Comparison of ENCODE assay signal across 11 cellular contexts in the genomic region with DNA sequence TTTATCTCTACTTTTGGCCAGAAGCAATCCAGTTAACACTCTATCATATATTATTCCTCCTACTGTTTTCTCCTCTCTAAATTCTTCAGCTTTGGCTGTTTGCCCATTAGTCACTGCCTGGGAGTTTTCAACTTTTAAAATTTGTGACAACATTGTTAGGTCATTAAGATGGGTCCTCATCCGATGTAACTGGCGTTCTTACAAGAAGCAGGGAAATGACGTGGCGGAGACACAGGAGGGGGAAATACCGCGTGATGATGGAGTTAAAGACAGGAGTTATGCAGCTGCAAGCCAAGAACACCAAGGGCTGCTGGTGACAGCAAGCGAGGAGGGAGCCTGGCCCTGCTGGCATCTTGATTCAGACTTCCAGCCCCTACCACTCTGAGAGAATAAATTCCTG. TPM values are rescaled to one million over a fixed set of nuclear protein-coding genes. Genes with fewer than 3 reads are reported as not detected.
DNase-seq lines count a peak whose midpoint lies in the region; ATAC-seq and TF ChIP-seq lines count a peak whose summit lies in the region.
"Had no signal": no experiment of that assay in that cellular context is flagged by ENCODE, and none has a peak within 500 bp of the region (broad histone marks: within the 10 kb centered on the region; RNA-seq: fewer than 3 reads in every experiment).

No MANE protein-coding gene starts in this region.

- H3K27me3 ChIP-seq in GM23338 (ENCODE audit: insufficient read depth) (no peaks in the 10 kb centered on the region; the same call in 1 of the 2 replicates), MG63 (no peaks in the 10 kb centered on the region)

- peak; percentile 12 for DNase-seq in activated naive CD4-positive, alpha-beta T cell treated with anti-CD3 and anti-CD28 coated beads for 36 hours
- DNase-seq in activated naive CD4-positive, alpha-beta T cell (lab: John Stamatoyannopoulos, UW), result no peak
- DNase-seq in HFFc6 (peak; percentile 32), naive B cell (no peak), chondrocyte (ENCODE audit: low spot score) (no peak), GM23338 (ENCODE audit: low spot score) (no peak), MG63 (no peak)
- DNase-seq: effector memory CD8-positive, alpha-beta T cell had no signal

- no peak overlapping the region for H3K4me2 ChIP-seq in GM23338

- H3F3A ChIP-seq in GM23338 (replicated peaks; ENCODE audit: low read depth), result no peaks in the 10 kb centered on the region

- peak overlapping the region; percentile 32 for H3K27ac Mint-ChIP-seq in activated naive CD4-positive, alpha-beta T cell treated with anti-CD3 and anti-CD28 coated beads for 36 hours
- H3K27ac Mint-ChIP-seq in HFFc6 (no peak overlapping the region), IgD-negative memory B cell (peak overlapping the region; percentile 77 to 94 (median 78)), naive B cell (peak overlapping the region; percentile 34 to 98 (median 90)), chondrocyte (ENCODE audit: unreplicated experiment) (no peak overlapping the region), GM23338 (no peak overlapping the region)
- H3K27ac Mint-ChIP-seq: effector memory CD8-positive, alpha-beta T cell had no signal

- no peaks in the 10 kb centered on the region for H3K9me3 ChIP-seq in MG63

- H4K20me1 ChIP-seq in GM23338 (replicated peaks; ENCODE audit: insufficient read depth), result no peaks in the 10 kb centered on the region

- H2AFZ ChIP-seq in GM23338, result no peak overlapping the region

- H3K9me2 ChIP-seq in GM23338 (ENCODE audit: insufficient read depth), result 0 out of 2 replicates have a peak, but pooled peaks cover 4% of the 10 kb centered on the region

- H3K36me3 Mint-ChIP-seq in activated naive CD4-positive, alpha-beta T cell treated with anti-CD3 and anti-CD28 coated beads for 36 hours (ENCODE audit: low read depth), result no peaks in the 10 kb centered on the region
- no peaks in the 10 kb centered on the region for H3K36me3 Mint-ChIP-seq in HFFc6 (ENCODE audit: low read depth)
- H3K36me3 Mint-ChIP-seq in IgD-negative memory B cell, result no peaks in the 10 kb centered on the region
- no peaks in the 10 kb centered on the region for H3K36me3 Mint-ChIP-seq in naive B cell
- no peaks in the 10 kb centered on the region for H3K36me3 Mint-ChIP-seq in chondrocyte (ENCODE audit: low read depth)
- peaks cover 2% of the 10 kb centered on the region; the same call in 1 of the 3 replicates for H3K36me3 Mint-ChIP-seq in GM23338 (ENCODE audit: low read depth)

- no peak for TF ChIP-seq CTCF in HFFc6 (IDR thresholded peaks at IDR 0.05)
- no peak for TF ChIP-seq CTCF in chondrocyte (IDR thresholded peaks at IDR 0.05)
- TF ChIP-seq CTCF in GM23338 (conservative IDR thresholded peaks at IDR 0.05; ENCODE audit: low read depth in 2 of 2), result no peak

- CTCF ChIA-PET in activated naive CD4-positive, alpha-beta T cell treated with anti-CD3 and anti-CD28 coated beads for 36 hours (lab: Charles Lee), result no interaction called here

- peaks cover 12% of the 10 kb centered on the region for H3K4me1 Mint-ChIP-seq in activated naive CD4-positive, alpha-beta T cell treated with anti-CD3 and anti-CD28 coated beads for 36 hours (ENCODE audit: low read depth)
- H3K4me1 Mint-ChIP-seq in HFFc6 (ENCODE audit: low read depth), result peaks cover 15% of the 10 kb centered on the region
- peaks cover 14 to 24% (median 16%) of the 10 kb centered on the region in 3 donors for H3K4me1 Mint-ChIP-seq in IgD-negative memory B cell
- H3K4me1 Mint-ChIP-seq in naive B cell, result peaks cover 13 to 31% (median 26%) of the 10 kb centered on the region in 3 donors
- peaks cover 3% of the 10 kb centered on the region for H3K4me1 Mint-ChIP-seq in chondrocyte (ENCODE audit: low read depth)
- peaks cover 2% of the 10 kb centered on the region; the same call in 1 of the 3 replicates for H3K4me1 Mint-ChIP-seq in GM23338

- no peaks in the 10 kb centered on the region for H3K9me3 Mint-ChIP-seq in activated naive CD4-positive, alpha-beta T cell treated with anti-CD3 and anti-CD28 coated beads for 36 hours
- H3K9me3 Mint-ChIP-seq in HFFc6, result no peaks in the 10 kb centered on the region
- peaks cover 0 to 4% (median 0%) of the 10 kb centered on the region in 3 donors for H3K9me3 Mint-ChIP-seq in IgD-negative memory B cell
- H3K9me3 Mint-ChIP-seq in naive B cell, result no peaks in the 10 kb centered on the region
- H3K9me3 Mint-ChIP-seq in chondrocyte (ENCODE audit: low read depth), result no peaks in the 10 kb centered on the region
- H3K9me3 Mint-ChIP-seq in GM23338, result peaks cover 41% of the 10 kb centered on the region
- H3K9me3 Mint-ChIP-seq: effector memory CD8-positive, alpha-beta T cell had no signal

- no peak overlapping the region for H3K4me3 Mint-ChIP-seq in activated naive CD4-positive, alpha-beta T cell treated with anti-CD3 and anti-CD28 coated beads for 36 hours
- H3K4me3 Mint-ChIP-seq in HFFc6 (no peak overlapping the region; the same call in 1 of the 2 replicates), IgD-negative memory B cell (peak overlapping the region; percentile 60 to 87 (median 76)), naive B cell (peak overlapping the region in 6 of 8 donors; percentile 51 to 76 (median 72)), chondrocyte (ENCODE audit: unreplicated experiment) (no peak overlapping the region), GM23338 (no peak overlapping the region)
- H3K4me3 Mint-ChIP-seq: effector memory CD8-positive, alpha-beta T cell had no signal

- peaks cover 3% of the 10 kb centered on the region for H3K27me3 Mint-ChIP-seq in activated naive CD4-positive, alpha-beta T cell treated with anti-CD3 and anti-CD28 coated beads for 36 hours (ENCODE audit: low read depth)
- H3K27me3 Mint-ChIP-seq in HFFc6 (ENCODE audit: insufficient read depth), result peaks cover 3% of the 10 kb centered on the region
- peaks cover 2% of the 10 kb centered on the region for H3K27me3 Mint-ChIP-seq in IgD-negative memory B cell
- H3K27me3 Mint-ChIP-seq in naive B cell, result peaks cover 0 to 6% (median 0%) of the 10 kb centered on the region in 3 donors
- H3K27me3 Mint-ChIP-seq in chondrocyte (ENCODE audit: low read depth), result peaks cover 16% of the 10 kb centered on the region
- no peaks in the 10 kb centered on the region for H3K27me3 Mint-ChIP-seq in GM23338 (ENCODE audit: insufficient read depth, low read depth, poor library complexity)

- H3K4me3 ChIP-seq in GM23338, result no peak overlapping the region
- H3K4me3 ChIP-seq in MG63, result no peak overlapping the region

- H3K27ac ChIP-seq in GM23338 (ENCODE audit: low read depth), result no peak overlapping the region

- intact Hi-C loops in activated naive CD4-positive, alpha-beta T cell treated with anti-CD3 and anti-CD28 coated beads for 36 hours (cut with micrococcal nuclease), result loop anchor here (5.0 kb wide), 2 partner anchors 64 to 374 kb away; no protein-coding TSS in a partner anchor

- H3K36me3 ChIP-seq in GM23338 (ENCODE audit: insufficient read depth) (no peaks in the 10 kb centered on the region), MG63 (no peaks in the 10 kb centered on the region)

- no peaks in the 10 kb centered on the region for H3K4me1 ChIP-seq in GM23338 (ENCODE audit: insufficient read depth)

- ATAC-seq in naive B cell (ENCODE audit: low read depth in 2 of 2), result peak; percentile 9 to 15
- ATAC-seq in GM23338, result no peak
- ATAC-seq: effector memory CD8-positive, alpha-beta T cell had no signal

- no peaks in the 10 kb centered on the region for H3K79me2 ChIP-seq in GM23338 (replicated peaks; ENCODE audit: insufficient read depth)

TF ChIP-seq in GM23338, 12 proteins besides CTCF, POLR2A, EP300 and RAD21 (continues in another document):
- TF ChIP-seq JUNB (IDR thresholded peaks at IDR 0.05; ENCODE audit: unreplicated experiment) (no peak), EZH2phosphoT487 (IDR thresholded peaks at IDR 0.05; ENCODE audit: unreplicated experiment) (no peak), ZNF114 (CRISPR knock-in tag; IDR thresholded peaks at IDR 0.05) (no peak), NANOG (IDR thresholded peaks at IDR 0.05; ENCODE audit: borderline replicate concordance) (no peak), EZH2 (IDR thresholded peaks at IDR 0.05; ENCODE audit: low read depth, unreplicated experiment) (no peak)

RNA-seq across cellular contexts. Expression of gene CPHXL, which starts 34.8 kb away (rescaled TPM):
- not detected for total RNA-seq in activated naive CD4-positive, alpha-beta T cell treated with anti-CD3 and anti-CD28 coated beads for 36 hours
- not detected for total RNA-seq in HFFc6 (2021; fragmentation: NEBNext Ultra II Directional; extraction: Animal tissue kit (Norgen Biotek cat#: 25700))
- polyA plus RNA-seq in IgD-negative memory B cell, result not detected
- not detected for polyA plus RNA-seq in naive B cell (ENCODE audit: low read depth in 6 of 6)
- total RNA-seq in chondrocyte, result not detected in 3 replicates
- not detected in 2 replicates for total RNA-seq in GM23338 (2014; rRNA removed; shearing (Covaris generic))
- not detected in 2 replicates for polyA plus RNA-seq in GM23338 (2016; fragmentation: Nextera tagmentation; extraction: Ambion mirVana)
- not detected in 2 replicates for total RNA-seq in MG63 (2014; rRNA removed; shearing (Covaris generic); ENCODE audit: low replicate concordance)
- total RNA-seq: kidney epithelial cell had no signal
- polyA plus RNA-seq: AG04450 had no signal

RNA-seq across cellular contexts. Expression of gene DUXB, which starts 59.9 kb away (rescaled TPM):
- total RNA-seq in activated naive CD4-positive, alpha-beta T cell treated with anti-CD3 and anti-CD28 coated beads for 36 hours, result not detected
- total RNA-seq in HFFc6 (2021; fragmentation: NEBNext Ultra II Directional; extraction: Animal tissue kit (Norgen Biotek cat#: 25700)), result not detected
- polyA plus RNA-seq in IgD-negative memory B cell, result not detected
- polyA plus RNA-seq in naive B cell (ENCODE audit: low read depth in 6 of 6), result under 1 TPM in 1 of 6 donors, not detected in 5; 0.34 TPM
- not detected in 3 replicates for total RNA-seq in chondrocyte
- not detected in 2 replicates for total RNA-seq in GM23338 (2014; rRNA removed; shearing (Covaris generic))
- polyA plus RNA-seq in GM23338 (2016; fragmentation: Nextera tagmentation; extraction: Ambion mirVana), result not detected in 2 replicates
- not detected in 2 replicates for total RNA-seq in MG63 (2014; rRNA removed; shearing (Covaris generic); ENCODE audit: low replicate concordance)
- total RNA-seq: kidney epithelial cell had no signal
- polyA plus RNA-seq: AG04450 had no signal

Comparison
In these comparisons a context has a peak if more than half of its experiments do, and no peak if none do; other contexts are left out.
1. DNase-seq: peak in activated naive CD4-positive, alpha-beta T cell treated with anti-CD3 and anti-CD28 coated beads for 36 hours (single experiment) and HFFc6 (single experiment); none in activated naive CD4-positive, alpha-beta T cell (0 of 4), naive B cell (single experiment), chondrocyte (single experiment), GM23338 (single experiment) and MG63 (single experiment).
2. H3K27ac Mint-ChIP-seq: peak in activated naive CD4-positive, alpha-beta T cell treated with anti-CD3 and anti-CD28 coated beads for 36 hours (single experiment), IgD-negative memory B cell (3 of 3) and naive B cell (6 of 6); none in HFFc6 (single experiment), chondrocyte (single experiment) and GM23338 (single experiment).
3. H3K4me3 Mint-ChIP-seq: peak in IgD-negative memory B cell (4 of 4) and naive B cell (6 of 8); none in activated naive CD4-positive, alpha-beta T cell treated with anti-CD3 and anti-CD28 coated beads for 36 hours (single experiment), HFFc6 (single experiment), chondrocyte (single experiment) and GM23338 (single experiment).